Comparison of ENCODE assay signal across 8 cellular contexts in genomic region chr11:75384438-75385080, GRCh38. TPM values are rescaled to one million over a fixed set of nuclear protein-coding genes. Genes with fewer than 3 reads are reported as not detected.
DNase-seq lines count a peak whose midpoint lies in the region; ATAC-seq and TF ChIP-seq lines count a peak whose summit lies in the region.

No MANE protein-coding gene starts in this region.

- H3K4me3 Mint-ChIP-seq in activated CD4-positive, alpha-beta memory T cell treated with anti-CD3 and anti-CD28 coated beads for 36 hours: peak overlapping the region; percentile 36
- H3K4me3 Mint-ChIP-seq in dendritic cell treated with granulocyte-macrophage colony-stimulating factor and Interleukin-4, amounts not matched to agents 40 ng/mL and 50 ng/mL, for 4 days: peak overlapping the region; percentile 55

- no peaks in the 10 kb centered on the region for H3K27me3 ChIP-seq in H7 (ENCODE audit: control insufficient read depth, insufficient read depth, low read length)

- H3K27ac Mint-ChIP-seq in activated CD4-positive, alpha-beta memory T cell treated with anti-CD3 and anti-CD28 coated beads for 36 hours: peak overlapping the region; percentile 60
- no peak overlapping the region for H3K27ac Mint-ChIP-seq in dendritic cell treated with granulocyte-macrophage colony-stimulating factor and Interleukin-4, amounts not matched to agents 40 ng/mL and 50 ng/mL, for 4 days

- peaks cover 16% of the 10 kb centered on the region for H3K4me1 Mint-ChIP-seq in activated CD4-positive, alpha-beta memory T cell treated with anti-CD3 and anti-CD28 coated beads for 36 hours (ENCODE audit: low read depth)
- peaks cover 30% of the 10 kb centered on the region for H3K4me1 Mint-ChIP-seq in dendritic cell treated with granulocyte-macrophage colony-stimulating factor and Interleukin-4, amounts not matched to agents 40 ng/mL and 50 ng/mL, for 4 days (ENCODE audit: low read depth)

- H3K36me3 ChIP-seq in H7 (replicated peaks; ENCODE audit: control insufficient read depth, insufficient read depth, low read length): no peaks in the 10 kb centered on the region

- POLR2A ChIA-PET in activated CD4-positive, alpha-beta memory T cell treated with anti-CD3 and anti-CD28 coated beads for 36 hours (lab: Charles Lee): no interaction called here

- ATAC-seq in HG03108 (IDR thresholded peaks at IDR 0.05; ENCODE audit: unreplicated experiment): no peak

- CTCF ChIA-PET in activated CD4-positive, alpha-beta memory T cell treated with anti-CD3 and anti-CD28 coated beads for 36 hours (lab: Charles Lee): interaction anchor here (0.6 to 14.3 kb wide), 27 partner anchors 10 to 242 kb away, joined by 3 to 435 read pairs (median 3); partner anchors contain the start of gene TPBGL

- 23 to 25% methylated on average over 24 of the region's 24 CpGs for WGBS in lower leg skin, 2 donors

- no peak for TF ChIP-seq POLR2A in lower leg skin (IDR thresholded peaks at IDR 0.05)

- peak; percentile 50 for DNase-seq in AG10803 (ENCODE audit: low read depth)
- DNase-seq in H7: peak; percentile 92
- peak; percentile 82 for DNase-seq in NCI-H774 (lab: John Stamatoyannopoulos, UW)
- peak; percentile 80 for DNase-seq in activated CD4-positive, alpha-beta memory T cell treated with anti-CD3 and anti-CD28 coated beads for 36 hours
- DNase-seq in lower leg skin (ENCODE audit: low spot score in 2 of 2): peak; percentile 60 to 95
- DNase-seq in stimulated activated CD4-positive, alpha-beta T cell treated with anti-CD3 and anti-CD28 coated beads, TNF-alpha, amount 100 ng/mL, for 48 hours (ENCODE audit: low read depth in 3 of 3): peak; percentile 35 to 70 (median 55)

- no peaks in the 10 kb centered on the region for H3K27me3 Mint-ChIP-seq in activated CD4-positive, alpha-beta memory T cell treated with anti-CD3 and anti-CD28 coated beads for 36 hours
- peaks cover 2% of the 10 kb centered on the region for H3K27me3 Mint-ChIP-seq in dendritic cell treated with granulocyte-macrophage colony-stimulating factor and Interleukin-4, amounts not matched to agents 40 ng/mL and 50 ng/mL, for 4 days

- TF ChIP-seq CTCF in AG10803 (conservative IDR thresholded peaks at IDR 0.05; ENCODE audit: low read length) (peak; percentile 97), lower leg skin (IDR thresholded peaks at IDR 0.05) (peak in 1 of 3 donors; percentile 94)

- no peak overlapping the region for H3K4me3 ChIP-seq in AG10803 (ENCODE audit: low read length)
- no peak overlapping the region for H3K4me3 ChIP-seq in H7 (ENCODE audit: insufficient read depth, low read depth, low read length)
- no peak overlapping the region for H3K4me3 ChIP-seq in lower leg skin (ENCODE audit: low read depth, poor library complexity, severe bottlenecking)

- intact Hi-C loops in activated CD4-positive, alpha-beta memory T cell treated with anti-CD3 and anti-CD28 coated beads for 36 hours (cut with micrococcal nuclease): loop anchor here (1.0 to 5.0 kb wide), 4 partner anchors 56 to 109 kb away; no protein-coding TSS in a partner anchor
- intact Hi-C loops in dendritic cell treated with granulocyte-macrophage colony-stimulating factor and Interleukin-4, amounts not matched to agents 40 ng/mL and 50 ng/mL, for 4 days (cut with micrococcal nuclease): loop anchor here (1.0 to 5.0 kb wide), 3 partner anchors 42 to 104 kb away; no protein-coding TSS in a partner anchor
- intact Hi-C loops in lower leg skin (cut with DNase I; ENCODE audit: low total_unique reads): loop anchor here (5.0 kb wide), 3 partner anchors 57 to 148 kb away; no protein-coding TSS in a partner anchor

- H3K9me3 Mint-ChIP-seq in activated CD4-positive, alpha-beta memory T cell treated with anti-CD3 and anti-CD28 coated beads for 36 hours: no peaks in the 10 kb centered on the region
- H3K9me3 Mint-ChIP-seq in dendritic cell treated with granulocyte-macrophage colony-stimulating factor and Interleukin-4, amounts not matched to agents 40 ng/mL and 50 ng/mL, for 4 days: no peaks in the 10 kb centered on the region

- no peaks in the 10 kb centered on the region for H3K36me3 Mint-ChIP-seq in activated CD4-positive, alpha-beta memory T cell treated with anti-CD3 and anti-CD28 coated beads for 36 hours
- no peaks in the 10 kb centered on the region for H3K36me3 Mint-ChIP-seq in dendritic cell treated with granulocyte-macrophage colony-stimulating factor and Interleukin-4, amounts not matched to agents 40 ng/mL and 50 ng/mL, for 4 days (ENCODE audit: low read depth)

RNA-seq across cellular contexts. Expression of gene RPS3, which starts 14.8 kb away (rescaled TPM):
- total RNA-seq in H7 (2014; rRNA removed; shearing (Covaris generic)): 2,195 and 2,298 TPM in 2 replicates
- total RNA-seq in activated CD4-positive, alpha-beta memory T cell treated with anti-CD3 and anti-CD28 coated beads for 36 hours: 1,000 to 10,000 TPM; 4,423 to 4,525 TPM
- total RNA-seq in lower leg skin: 1,000 to 10,000 TPM; 1,197 to 2,282 (median 2,051) TPM

RNA-seq across cellular contexts. Expression of gene ARRB1, which starts 33.1 kb away (rescaled TPM):
- total RNA-seq in H7 (2014; rRNA removed; shearing (Covaris generic)): 110 and 116 TPM in 2 replicates
- total RNA-seq in activated CD4-positive, alpha-beta memory T cell treated with anti-CD3 and anti-CD28 coated beads for 36 hours: 10 to 100 TPM; 16.3 to 18.8 TPM
- 100 to 1,000 TPM in 1 of 4 donors, 10 to 100 TPM in 3; 26.3 to 104 (median 29.3) TPM for total RNA-seq in lower leg skin

RNA-seq across cellular contexts. Expression of gene KLHL35, which starts 48.4 kb away (rescaled TPM):
- total RNA-seq in H7 (2014; rRNA removed; shearing (Covaris generic)): 1.2 and 2.7 TPM in 2 replicates
- total RNA-seq in activated CD4-positive, alpha-beta memory T cell treated with anti-CD3 and anti-CD28 coated beads for 36 hours: under 1 TPM; 0.12 to 0.51 TPM
- 1 to 10 TPM in 3 of 4 donors, not detected in 1; 1.0 to 4.3 (median 3.8) TPM for total RNA-seq in lower leg skin
